In genomic region chr16:78659668-78660217, GRCh38 we compare ENCODE assay signal across 29 cellular contexts.
DNase-seq lines count a peak whose midpoint lies in the region; ATAC-seq, FAIRE-seq and TF ChIP-seq lines count a peak whose summit lies in the region.
"Had no signal": no experiment of that assay in that cellular context is flagged by ENCODE, and none has a peak within 500 bp of the region (broad histone marks: within the 10 kb centered on the region; RNA-seq: fewer than 3 reads in every experiment).

No MANE protein-coding gene starts in this region.

- DNase-seq in DMS153 treated with DMSO at 0.1 percent for 48 hours (lab: John Stamatoyannopoulos, UW; ENCODE audit: unreplicated experiment) (peak; percentile 83), NCI-H1105 (lab: John Stamatoyannopoulos, UW) (peak; percentile 59), NCI-H345 (lab: John Stamatoyannopoulos, UW) (peak; percentile 66), HepG2 (ENCODE audit: low spot score) (no peak), NCI-H2107 treated with DMSO at 0.1 percent for 48 hours (lab: John Stamatoyannopoulos, UW; ENCODE audit: unreplicated experiment) (no peak), GM23248 (no peak), SIG-M5 (lab: John Stamatoyannopoulos, UW) (no peak)
- DNase-seq: activated CD4-positive, alpha-beta T cell treated with anti-CD3 and anti-CD28 coated beads, Interleukin-2, amount 50 U/mL, for 1 hour; activated naive CD4-positive, alpha-beta T cell; activated T-cell treated with anti-CD3 and anti-CD28 coated beads, Interleukin-2, amount 50 U/mL, for 72 hours; adrenal gland; body of pancreas; C1 segment of cervical spinal cord; cerebellar nuclear complex; hypothalamus; immature natural killer cell; NCI-H1694; NCI-H446; PC-3; psoas muscle; stimulated activated naive CD8-positive, alpha-beta T cell treated with anti-CD3 and anti-CD28 coated beads, Interleukin-15, Interleukin-2, amounts not matched to agents 100 U/mL and 50 U/mL, for 24 hours; testis; uterus had no signal

- H2AFZ ChIP-seq in HepG2 (ENCODE audit: low read length) (no peak overlapping the region), GM23248 (no peak overlapping the region)

- H3K79me2 ChIP-seq in HepG2 (ENCODE audit: insufficient read depth, low read length) = no peaks in the 10 kb centered on the region
- H3K79me2 ChIP-seq in GM23248 (ENCODE audit: insufficient read depth) = no peaks in the 10 kb centered on the region

- H3K9me2 ChIP-seq in GM23248 (ENCODE audit: insufficient read depth) = no peaks in the 10 kb centered on the region

- TF ChIP-seq CTCF in HepG2 (CRISPR knock-in tag; IDR thresholded peaks at IDR 0.05) (no peak), gastroesophageal sphincter (IDR thresholded peaks at IDR 0.05) (no peak)

- no peaks in the 10 kb centered on the region for H3F3A ChIP-seq in GM23248 (ENCODE audit: insufficient read depth)

- H3K4me1 ChIP-seq in HepG2 (ENCODE audit: insufficient read depth, low read length) (peaks cover 17% of the 10 kb centered on the region), GM23248 (ENCODE audit: insufficient read depth) (no peaks in the 10 kb centered on the region), gastroesophageal sphincter (no peaks in the 10 kb centered on the region)
- H3K4me1 ChIP-seq: testis, uterus had no signal

- H3K9ac ChIP-seq in HepG2 (ENCODE audit: insufficient read depth, low read depth, low read length) (no peak overlapping the region), GM23248 (no peak overlapping the region)

- H3K27ac ChIP-seq in HepG2 (ENCODE audit: extremely low read length, insufficient read depth, low read length) (peak overlapping the region; percentile 30), GM23248 (no peak overlapping the region), gastroesophageal sphincter (no peak overlapping the region)
- H3K27ac ChIP-seq: adrenal gland, body of pancreas, neutrophil, testis, uterus had no signal

- peak; percentile 75 for ATAC-seq in HepG2
- no peak for ATAC-seq in gastroesophageal sphincter
- ATAC-seq: activated T-cell treated with anti-CD3 and anti-CD28 coated beads, Interleukin-2, amount 50 U/mL, for 72 hours; body of pancreas; left lobe of liver; PC-3; psoas muscle; stimulated activated naive CD8-positive, alpha-beta T cell treated with anti-CD3 and anti-CD28 coated beads, Interleukin-15, Interleukin-2, amounts not matched to agents 100 U/mL and 50 U/mL, for 24 hours; WTC11 had no signal

- WGBS in HepG2 (ENCODE audit: low lambda C conversion rate) = 27% methylated on average over 3 of the region's 3 CpGs
- 50 to 61% methylated on average over 3 of the region's 3 CpGs for WGBS in GM23248 (ENCODE audit: low coverage in 1 of 2, low lambda C conversion rate in 2 of 2, missing lambda C conversion rate in 2 of 2), 2 experiments
- 41 to 58% methylated on average over 3 of the region's 3 CpGs for WGBS in gastroesophageal sphincter (ENCODE audit: low coverage in 1 of 2), 2 donors

- H3K9me3 ChIP-seq in HepG2 (ENCODE audit: low read length) = no peaks in the 10 kb centered on the region
- peaks cover 2% of the 10 kb centered on the region for H3K9me3 ChIP-seq in GM23248 (ENCODE audit: low read depth)
- H3K9me3 ChIP-seq in gastroesophageal sphincter = no peaks in the 10 kb centered on the region
- H3K9me3 ChIP-seq: adrenal gland, body of pancreas, neutrophil, psoas muscle, testis, uterus had no signal

- POLR2A ChIA-PET in HepG2 (lab: Yijun Ruan, JAX) = no interaction called here

- TF ChIP-seq POLR2A in HepG2 (IDR thresholded peaks at IDR 0.05; ENCODE audit: insufficient read depth in 1 of 2, low read depth in 2 of 2, low read length in 2 of 2) = no peak
- TF ChIP-seq POLR2A in gastroesophageal sphincter (IDR thresholded peaks at IDR 0.05) = no peak

- CTCF ChIA-PET in HepG2 (lab: Yijun Ruan, JAX; ENCODE audit: low intra/inter-chr PET ratio, low total read pairs) = no interaction called here

- no peak for TF ChIP-seq RAD21 in HepG2 (CRISPR knock-in tag; IDR thresholded peaks at IDR 0.05)

- TF ChIP-seq EP300 in HepG2 (IDR thresholded peaks at IDR 0.05; ENCODE audit: low read depth in 2 of 2, low read length in 2 of 2) = no peak
- TF ChIP-seq EP300 in HepG2 (CRISPR knock-in tag; IDR thresholded peaks at IDR 0.05; ENCODE audit: borderline replicate concordance) = no peak
- no peak for TF ChIP-seq EP300 in gastroesophageal sphincter (IDR thresholded peaks at IDR 0.05)

- H3K4me2 ChIP-seq in HepG2 (ENCODE audit: low read depth, low read length) (peak overlapping the region; percentile 45), GM23248 (ENCODE audit: unreplicated experiment) (no peak overlapping the region)

- H3K27me3 ChIP-seq in HepG2 (ENCODE audit: control insufficient read depth in 1 of 2, insufficient read depth in 2 of 2, low read length in 2 of 2) (no peaks in the 10 kb centered on the region), GM23248 (replicated peaks; ENCODE audit: insufficient read depth) (no peaks in the 10 kb centered on the region), gastroesophageal sphincter (no peaks in the 10 kb centered on the region)
- H3K27me3 ChIP-seq: adrenal gland, body of pancreas, testis, uterus had no signal

- H3K36me3 ChIP-seq in HepG2 (replicated peaks in 1 of 2; ENCODE audit: control insufficient read depth in 1 of 2, insufficient read depth in 2 of 2, low read length in 2 of 2) (no peaks in the 10 kb centered on the region), GM23248 (ENCODE audit: low read depth) (no peaks in the 10 kb centered on the region), gastroesophageal sphincter (no peaks in the 10 kb centered on the region)
- H3K36me3 ChIP-seq: adrenal gland, neutrophil, uterus had no signal

- no peaks in the 10 kb centered on the region for H4K20me1 ChIP-seq in HepG2 (ENCODE audit: insufficient read depth, low read length)
- H4K20me1 ChIP-seq in GM23248 (ENCODE audit: insufficient read depth) = no peaks in the 10 kb centered on the region

- FAIRE-seq in HepG2 (lab: Jason Lieb, UNC) = peak; percentile 28
- FAIRE-seq: GM12891, H1 had no signal

- H3K4me3 ChIP-seq in HepG2 (replicated peaks in 1 of 3; ENCODE audit: insufficient read depth in 1 of 3, low read depth in 2 of 3, low read length in 3 of 3) (0 out of 6 replicates have a peak overlapping the region, but pooled peaks of 2 of the 3 experiments have one; percentile 25 to 30), GM23248 (no peak overlapping the region), gastroesophageal sphincter (no peak overlapping the region)
- H3K4me3 ChIP-seq: adrenal gland, body of pancreas, psoas muscle, testis, uterus had no signal

- BruUV-seq in HepG2 (replicated peaks; lab: Mats Ljungman, UMichigan) = no TSS peak

- intact Hi-C loops in HepG2 (cut with micrococcal nuclease; ENCODE audit: unreplicated experiment) = no loop called here

- in situ Hi-C loops in HepG2 (cut with HindIII; ENCODE audit: extremely low pct_ligation_motif_present, low pct_unique_long_range_greater_than_20kb) (no loop called here), GM23248 (cut with MboI) (no loop called here)

TF ChIP-seq in HepG2, 621 proteins besides CTCF, POLR2A, EP300 and RAD21 (continues in another document):
- TF ChIP-seq SALL1 (CRISPR knock-in tag; IDR thresholded peaks at IDR 0.05) = no peak
- no peak for TF ChIP-seq SETDB1 (CRISPR knock-in tag; IDR thresholded peaks at IDR 0.05; ENCODE audit: borderline replicate concordance)
- TF ChIP-seq ADNP (CRISPR knock-in tag; IDR thresholded peaks at IDR 0.05) = no peak
- TF ChIP-seq DDIT3 (CRISPR knock-in tag; IDR thresholded peaks at IDR 0.05) = no peak
- no peak for TF ChIP-seq SP1 (IDR thresholded peaks at IDR 0.05)
- no peak for TF ChIP-seq SP1 (CRISPR knock-in tag; IDR thresholded peaks at IDR 0.05)
- TF ChIP-seq FOXA3 (CRISPR knock-in tag; IDR thresholded peaks at IDR 0.05) = peak; percentile 10; the same call in 1 of the 2 replicates
- TF ChIP-seq ZNF513 (CRISPR knock-in tag; conservative IDR thresholded peaks at IDR 0.05) = no peak
- TF ChIP-seq ARID5B (CRISPR knock-in tag; IDR thresholded peaks at IDR 0.05) = no peak

Comparison
In these comparisons a context has a peak if more than half of its experiments do, and no peak if none do; other contexts are left out.
1. DNase-seq: peak in DMS153 treated with DMSO at 0.1 percent for 48 hours (single experiment), NCI-H1105 (single experiment) and NCI-H345 (single experiment); none in HepG2 (single experiment), NCI-H2107 treated with DMSO at 0.1 percent for 48 hours (single experiment), GM23248 (single experiment) and SIG-M5 (single experiment).
2. H3K4me3 ChIP-seq: peak in HepG2 (2 of 3); none in GM23248 (single experiment) and gastroesophageal sphincter (0 of 2).